ENCODE assay signal across 1 cellular context in genomic region chr19:45253396-45254027, GRCh38.
TF ChIP-seq lines count a peak whose summit lies in the region.

No MANE protein-coding gene starts in this region.

TF ChIP-seq in GM23338, 12 proteins besides CTCF, POLR2A, EP300 and RAD21 (continued from another document):
- TF ChIP-seq REST (IDR thresholded peaks at IDR 0.05; ENCODE audit: unreplicated experiment) (no peak), NANOG (IDR thresholded peaks at IDR 0.05; ENCODE audit: borderline replicate concordance) (no peak), ZNF114 (CRISPR knock-in tag; IDR thresholded peaks at IDR 0.05) (no peak), EZH2phosphoT487 (IDR thresholded peaks at IDR 0.05; ENCODE audit: unreplicated experiment) (no peak)
